1 cellular context compared by ENCODE assay signal in the genomic region with DNA sequence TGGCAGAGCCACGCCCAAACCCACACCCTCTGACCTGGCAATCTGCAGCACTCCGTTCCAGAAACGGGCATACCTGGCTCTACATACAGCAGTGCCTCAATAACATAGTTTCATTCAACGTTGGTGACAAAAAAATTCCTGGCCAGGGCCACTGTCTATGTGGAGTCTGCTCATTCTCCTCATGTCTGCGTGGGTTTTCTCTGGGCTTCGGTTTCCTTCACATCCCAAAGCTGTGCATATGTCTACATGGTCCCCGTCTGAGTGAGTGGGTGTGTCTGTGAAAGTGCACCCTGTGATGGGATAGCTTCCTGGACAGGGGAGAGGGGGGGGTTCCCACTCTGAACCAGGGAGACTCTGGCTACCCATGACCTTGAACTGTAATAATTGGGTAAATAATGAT.
TF ChIP-seq lines count a peak whose summit lies in the region.

No MANE protein-coding gene starts in this region.

TF ChIP-seq in neural cell, 6 proteins besides CTCF, POLR2A, EP300 and RAD21 (continued from another document):
- no peak for TF ChIP-seq MXI1 (conservative IDR thresholded peaks at IDR 0.05; ENCODE audit: poor library complexity, severe bottlenecking)
- TF ChIP-seq POLR2AphosphoS5 (IDR thresholded peaks at IDR 0.05) = no peak
